In genomic region chr2:171406044-171406443, GRCh38 we compare ENCODE assay signal across 1 cellular context.
TF ChIP-seq lines count a peak whose summit lies in the region.

No MANE protein-coding gene starts in this region.

TF ChIP-seq in GM12878, 131 proteins besides CTCF, POLR2A, EP300 and RAD21 (continues in another document):
- no peak for TF ChIP-seq ZNF274 (IDR thresholded peaks at IDR 0.05; ENCODE audit: insufficient read depth, insufficient read length)
- no peak for TF ChIP-seq SMC3 (IDR thresholded peaks at IDR 0.05; ENCODE audit: borderline replicate concordance, low read length)
- TF ChIP-seq NR2C1 (IDR thresholded peaks at IDR 0.05), result no peak
- no peak for TF ChIP-seq HDAC6 (IDR thresholded peaks at IDR 0.05; ENCODE audit: unreplicated experiment)
- TF ChIP-seq ATF2 (IDR thresholded peaks at IDR 0.05; ENCODE audit: low read length), result peak; percentile 48
- TF ChIP-seq LARP7 (IDR thresholded peaks at IDR 0.05), result no peak
- no peak for TF ChIP-seq HCFC1 (IDR thresholded peaks at IDR 0.05; ENCODE audit: low read length)
- no peak for TF ChIP-seq BCL11A (IDR thresholded peaks at IDR 0.05; ENCODE audit: low read depth, low read length)
- no peak for TF ChIP-seq BRCA1 (IDR thresholded peaks at IDR 0.05; ENCODE audit: low read depth, low read length)
- TF ChIP-seq ZBTB40 (IDR thresholded peaks at IDR 0.05; ENCODE audit: borderline replicate concordance), result no peak
- TF ChIP-seq YBX1 (IDR thresholded peaks at IDR 0.05), result no peak
- no peak for TF ChIP-seq TCF7 (IDR thresholded peaks at IDR 0.05; ENCODE audit: borderline replicate concordance)
- TF ChIP-seq FOXM1 (IDR thresholded peaks at IDR 0.05; ENCODE audit: low read depth, low read length), result peak; percentile 57; the same call in 1 of the 2 replicates
- TF ChIP-seq FOS (IDR thresholded peaks at IDR 0.05; ENCODE audit: borderline replicate concordance, extremely low read depth, insufficient read length), result no peak
- TF ChIP-seq ZNF384 (IDR thresholded peaks at IDR 0.05; ENCODE audit: borderline replicate concordance, low read depth, low read length), result no peak
- TF ChIP-seq JUND (IDR thresholded peaks at IDR 0.05; ENCODE audit: low read depth, low read length), result no peak
- no peak for TF ChIP-seq MXI1 (IDR thresholded peaks at IDR 0.05; ENCODE audit: low read depth, low read length)
- TF ChIP-seq CBX3 (IDR thresholded peaks at IDR 0.05; ENCODE audit: borderline replicate concordance, low read depth), result no peak
- TF ChIP-seq NKRF (conservative IDR thresholded peaks at IDR 0.05), result no peak
- TF ChIP-seq RAD51 (IDR thresholded peaks at IDR 0.05), result peak; percentile 87
- TF ChIP-seq E4F1 (IDR thresholded peaks at IDR 0.05; ENCODE audit: borderline replicate concordance, partially characterized antibody), result no peak
- 0 out of 2 replicates have a peak, but pooled peaks have one; percentile 12 for TF ChIP-seq NBN (IDR thresholded peaks at IDR 0.05)
- TF ChIP-seq PAX8 (IDR thresholded peaks at IDR 0.05), result no peak
- TF ChIP-seq NR2F1 (conservative IDR thresholded peaks at IDR 0.05), result no peak
- TF ChIP-seq ZNF207 (IDR thresholded peaks at IDR 0.05; ENCODE audit: borderline replicate concordance), result no peak
- peak; percentile 73; the same call in 1 of the 2 replicates for TF ChIP-seq ZNF217 (IDR thresholded peaks at IDR 0.05)
- no peak for TF ChIP-seq SREBF1 (IDR thresholded peaks at IDR 0.05; ENCODE audit: low read length)
- TF ChIP-seq RUNX3 (IDR thresholded peaks at IDR 0.05; ENCODE audit: low read length), result peak; percentile 26; the same call in 1 of the 2 replicates
- TF ChIP-seq ELK1 (IDR thresholded peaks at IDR 0.05; ENCODE audit: low read depth, low read length), result no peak
- peak; percentile 27; the same call in 1 of the 2 replicates for TF ChIP-seq TCF3 (IDR thresholded peaks at IDR 0.05; ENCODE audit: borderline replicate concordance, insufficient read depth, low read depth, low read length)
- no peak for TF ChIP-seq POU2F2 (IDR thresholded peaks at IDR 0.05; ENCODE audit: borderline replicate concordance, low read depth, low read length)
- TF ChIP-seq ETV6 (conservative IDR thresholded peaks at IDR 0.05 in 1 of 2, IDR thresholded peaks at IDR 0.05 in 1 of 2; ENCODE audit: borderline replicate concordance in 1 of 2, low read depth in 1 of 2), result no peak
- TF ChIP-seq SPI1 (IDR thresholded peaks at IDR 0.05; ENCODE audit: borderline replicate concordance, insufficient read depth, low read depth, low read length), result no peak
- TF ChIP-seq PKNOX1 (IDR thresholded peaks at IDR 0.05), result no peak
- TF ChIP-seq BCLAF1 (IDR thresholded peaks at IDR 0.05), result no peak
- TF ChIP-seq ZBTB4 (CRISPR knock-in tag; IDR thresholded peaks at IDR 0.05), result no peak
- TF ChIP-seq PBX3 (IDR thresholded peaks at IDR 0.05; ENCODE audit: insufficient replicate concordance, low read depth, low read length), result no peak
- no peak for TF ChIP-seq SREBF2 (IDR thresholded peaks at IDR 0.05; ENCODE audit: low read length)
- no peak for TF ChIP-seq FOXK2 (IDR thresholded peaks at IDR 0.05)
- no peak for TF ChIP-seq YY1 (IDR thresholded peaks at IDR 0.05; ENCODE audit: low read depth, low read length)
- TF ChIP-seq MTA3 (IDR thresholded peaks at IDR 0.05; ENCODE audit: borderline replicate concordance, low read length), result peak; percentile 63; the same call in 1 of the 2 replicates
- TF ChIP-seq GABPA (IDR thresholded peaks at IDR 0.05; ENCODE audit: low read depth), result no peak
- TF ChIP-seq SIN3A (IDR thresholded peaks at IDR 0.05; ENCODE audit: low read depth, low read length), result no peak
